ENCODE assay signal across 27 cellular contexts in genomic region chr12:6091786-6092566, GRCh38. TPM values are rescaled to one million over a fixed set of nuclear protein-coding genes. Genes with fewer than 3 reads are reported as not detected.
DNase-seq lines count a peak whose midpoint lies in the region; ATAC-seq and TF ChIP-seq lines count a peak whose summit lies in the region.
"Had no signal": no experiment of that assay in that cellular context is flagged by ENCODE, and none has a peak within 500 bp of the region (broad histone marks: within the 10 kb centered on the region; RNA-seq: fewer than 3 reads in every experiment).

No MANE protein-coding gene starts in this region.

- no peaks in the 10 kb centered on the region for H4K20me1 ChIP-seq in PC-9 (ENCODE audit: insufficient read depth)

- H3K4me2 ChIP-seq in PC-9, result peak overlapping the region; percentile 73
- H3K4me2 ChIP-seq: GM23338 had no signal

- no peak for TF ChIP-seq CTCF in heart right ventricle (IDR thresholded peaks at IDR 0.05)
- TF ChIP-seq CTCF in right atrium auricular region (IDR thresholded peaks at IDR 0.05), result no peak
- no peak for TF ChIP-seq CTCF in PC-9 (conservative IDR thresholded peaks at IDR 0.05)
- no peak for TF ChIP-seq CTCF in left lung (IDR thresholded peaks at IDR 0.05)

- H3K9me2 ChIP-seq in PC-9 (ENCODE audit: insufficient read depth), result no peaks in the 10 kb centered on the region

- no peak overlapping the region for H2AFZ ChIP-seq in PC-9
- H2AFZ ChIP-seq: GM23338, parathyroid adenoma had no signal

- POLR2A ChIA-PET in PC-9 (lab: Charles Lee; ENCODE audit: unreplicated experiment), result interaction anchor here (0.5 to 1.5 kb wide), 3 partner anchors 186 to 442 kb away, joined by 7 to 10 read pairs (median 9); partner anchors contain the start of gene GAPDH

- intact Hi-C loops in heart right ventricle (cut with DNase I) (loop anchor here in 1 of 10 donors (2.0 kb wide), 1 partner anchor 21 kb away; no protein-coding TSS in a partner anchor), PC-9 (cut with micrococcal nuclease; ENCODE audit: unreplicated experiment) (no loop called here), left lung (cut with DNase I) (no loop called here)

- peaks cover 17 to 97% (median 57%) of the 10 kb centered on the region in 9 donors for H3K4me1 ChIP-seq in heart right ventricle
- peaks cover 0 to 52% of the 10 kb centered on the region in 2 donors for H3K4me1 ChIP-seq in right atrium auricular region
- peaks cover 55% of the 10 kb centered on the region for H3K4me1 ChIP-seq in PC-9 (replicated peaks; ENCODE audit: insufficient read depth)
- H3K4me1 ChIP-seq in left lung, result peaks cover 10 to 37% of the 10 kb centered on the region in 2 donors

- peaks cover 47% of the 10 kb centered on the region for H3F3A ChIP-seq in PC-9 (ENCODE audit: insufficient read depth, low read depth)

- no TSS peak for BruUV-seq in PC-9 (replicated peaks; lab: Mats Ljungman, UMichigan)

- H3K4me3 ChIP-seq in heart right ventricle, result no peak overlapping the region
- H3K4me3 ChIP-seq in right atrium auricular region, result no peak overlapping the region
- no peak overlapping the region for H3K4me3 ChIP-seq in PC-9
- H3K4me3 ChIP-seq in left lung, result no peak overlapping the region
- H3K4me3 ChIP-seq: esophagus squamous epithelium, GM23338, mucosa of descending colon, transverse colon had no signal

- H3K9me3 ChIP-seq in heart right ventricle (no peaks in the 10 kb centered on the region), right atrium auricular region (no peaks in the 10 kb centered on the region), PC-9 (ENCODE audit: insufficient read depth, low read depth) (no peaks in the 10 kb centered on the region), left lung (no peaks in the 10 kb centered on the region)
- H3K9me3 ChIP-seq: esophagus squamous epithelium, mucosa of descending colon, transverse colon had no signal

- peaks cover 0 to 14% (median 0%) of the 10 kb centered on the region in 7 donors for H3K27me3 ChIP-seq in heart right ventricle
- H3K27me3 ChIP-seq in right atrium auricular region, result no peaks in the 10 kb centered on the region
- no peaks in the 10 kb centered on the region for H3K27me3 ChIP-seq in PC-9 (ENCODE audit: insufficient read depth, low read depth)
- H3K27me3 ChIP-seq in left lung, result no peaks in the 10 kb centered on the region
- H3K27me3 ChIP-seq: esophagus squamous epithelium had no signal

- CTCF ChIA-PET in PC-9 (lab: Charles Lee), result interaction anchor here (0.5 to 1.7 kb wide), 6 partner anchors 25 to 193 kb away, joined by 3 to 16 read pairs (median 6); no protein-coding TSS in a partner anchor

- WGBS in heart right ventricle, 2 donors, result 84 to 93% methylated on average over 14 of the region's 14 CpGs

- ATAC-seq in heart right ventricle (no peak), left lung (no peak)
- no peak for ATAC-seq in stimulated activated naive CD8-positive, alpha-beta T cell treated with anti-CD3 and anti-CD28 coated beads, Interleukin-15, Interleukin-2, amounts not matched to agents 100 U/mL and 50 U/mL, for 24 hours
- ATAC-seq: activated CD4-positive, CD25-positive, alpha-beta regulatory T cell treated with anti-CD3 and anti-CD28 coated beads, Interleukin-2, amount 50 U/mL, for 24 hours; activated CD8-positive, alpha-beta T cell treated with anti-CD3 and anti-CD28 coated beads for 36 hours; effector memory CD8-positive, alpha-beta T cell; GM23338 had no signal

- H3K79me2 ChIP-seq in PC-9 (ENCODE audit: low read depth), result no peaks in the 10 kb centered on the region
- H3K79me2 ChIP-seq: parathyroid adenoma had no signal

- H3K27ac ChIP-seq in heart right ventricle (peak overlapping the region in 7 of 10 donors; percentile 1 to 78 (median 63)), right atrium auricular region (no peak overlapping the region), PC-9 (no peak overlapping the region), left lung (peak overlapping the region in 1 of 2 donors; percentile 33)
- H3K27ac ChIP-seq: parathyroid adenoma had no signal

- DNase-seq in heart right ventricle (no peak), right atrium auricular region (ENCODE audit: low spot score) (no peak), PC-9 (no peak), islet precursor cell (peak; percentile 37), left lung (no peak), NCI-H2081 (lab: John Stamatoyannopoulos, UW) (no peak)
- DNase-seq in stimulated activated naive CD8-positive, alpha-beta T cell treated with anti-CD3 and anti-CD28 coated beads, Interleukin-15, Interleukin-2, amounts not matched to agents 100 U/mL and 50 U/mL, for 24 hours, result no peak
- DNase-seq in activated CD8-positive, alpha-beta memory T cell treated with anti-CD3 and anti-CD28 coated beads for 24 hours, result no peak
- DNase-seq: activated CD8-positive, alpha-beta T cell treated with anti-CD3 and anti-CD28 coated beads for 36 hours; activated effector memory CD4-positive, alpha-beta T cell treated with Interleukin-2 at 50 U/mL for 16 hours; activated T-cell treated with anti-CD3 and anti-CD28 coated beads for 4 hours; DMS79; effector memory CD8-positive, alpha-beta T cell; esophagus squamous epithelium; GF-D8; hippocampal formation; KG1; mucosa of descending colon; NCI-H2029; NCI-H345; SHP77 treated with DMSO at 0.1 percent for 48 hours; T-helper 1 cell; transverse colon had no signal

- H3K36me3 ChIP-seq in heart right ventricle (peaks cover 0 to 56% (median 10%) of the 10 kb centered on the region in 9 donors), right atrium auricular region (no peaks in the 10 kb centered on the region), PC-9 (ENCODE audit: low read depth) (no peaks in the 10 kb centered on the region), left lung (no peaks in the 10 kb centered on the region)
- H3K36me3 ChIP-seq: esophagus squamous epithelium, transverse colon had no signal

RNA-seq across cellular contexts. Expression of gene VWF, which starts 32.5 kb away (rescaled TPM):
- total RNA-seq in heart right ventricle, result 100 to 1,000 TPM; 163 to 480 (median 275) TPM
- polyA plus RNA-seq in heart right ventricle, result 100 to 1,000 TPM; 104 to 254 TPM
- 100 to 1,000 TPM; 189 to 331 TPM for total RNA-seq in right atrium auricular region
- total RNA-seq in PC-9 (2021), result 0.48 and 0.88 TPM in 2 replicates
- total RNA-seq in left lung, result 100 to 1,000 TPM; 254 to 401 TPM
- total RNA-seq: HT-29 had no signal

Comparison
In these comparisons a context has a peak if more than half of its experiments do, and no peak if none do; other contexts are left out.
1. H3K27ac ChIP-seq: peak in heart right ventricle (7 of 10); none in right atrium auricular region (0 of 2) and PC-9 (single experiment).
2. RNA of gene VWF, which starts 32.5 kb away (total RNA-seq): 254 to 401 TPM in left lung, 189 to 331 TPM in right atrium auricular region and 163 to 480 TPM in heart right ventricle; 0.48 to 0.88 TPM in PC-9; every median in the first group is over 10 times any median in the second.